Comparison of ENCODE assay signal across 25 cellular contexts in the genomic region with DNA sequence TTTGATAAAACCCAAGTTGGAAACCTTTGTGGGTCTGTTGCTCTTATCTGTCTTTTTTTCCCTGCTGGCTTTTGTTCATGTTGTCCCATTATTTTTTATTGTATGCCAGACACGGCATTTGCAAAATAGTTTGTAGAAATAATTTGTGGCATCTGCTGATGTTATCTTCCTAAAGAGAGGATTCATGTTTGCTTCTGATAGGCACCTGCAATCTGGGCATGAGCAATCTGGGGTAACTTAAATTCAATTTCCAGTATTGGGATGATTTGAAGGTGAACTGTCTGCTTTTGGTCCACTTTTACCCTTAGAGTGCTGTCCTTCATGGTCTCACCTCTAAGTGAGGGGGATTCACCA.
"Had no signal": no experiment of that assay in that cellular context is flagged by ENCODE, and none has a peak within 500 bp of the region (broad histone marks: within the 10 kb centered on the region; RNA-seq: fewer than 3 reads in every experiment).

No MANE protein-coding gene starts in this region.

- ATAC-seq: effector memory CD8-positive, alpha-beta T cell; esophagus mucosa; gastroesophageal sphincter; heart left ventricle; left colon; left lobe of liver; naive thymus-derived CD4-positive, alpha-beta T cell had no signal

- DNase-seq: colonic mucosa; cortex of kidney; effector CD8-positive, alpha-beta T cell; effector memory CD8-positive, alpha-beta T cell; endodermal cell; erythroblast; esophagus squamous epithelium; foreskin fibroblast; heart left ventricle; hypothalamus; immature natural killer cell; islet precursor cell; kidney; kidney glomerular epithelial cell; left colon; left ventricle myocardium inferior; mammary epithelial cell; mesendoderm; midbrain; naive thymus-derived CD4-positive, alpha-beta T cell had no signal

- H3K27ac Mint-ChIP-seq: dendritic cell treated with granulocyte-macrophage colony-stimulating factor and Interleukin-4, amounts not matched to agents 40 ng/mL and 50 ng/mL, for 4 days; effector memory CD8-positive, alpha-beta T cell; endodermal cell; immature natural killer cell; memory B cell; naive thymus-derived CD4-positive, alpha-beta T cell had no signal

- H3K4me1 Mint-ChIP-seq: immature natural killer cell, memory B cell had no signal

- H3K4me3 Mint-ChIP-seq: dendritic cell treated with granulocyte-macrophage colony-stimulating factor and Interleukin-4, amounts not matched to agents 40 ng/mL and 50 ng/mL, for 4 days; effector memory CD8-positive, alpha-beta T cell; endodermal cell; immature natural killer cell; memory B cell; naive thymus-derived CD4-positive, alpha-beta T cell had no signal
